In the genomic region with DNA sequence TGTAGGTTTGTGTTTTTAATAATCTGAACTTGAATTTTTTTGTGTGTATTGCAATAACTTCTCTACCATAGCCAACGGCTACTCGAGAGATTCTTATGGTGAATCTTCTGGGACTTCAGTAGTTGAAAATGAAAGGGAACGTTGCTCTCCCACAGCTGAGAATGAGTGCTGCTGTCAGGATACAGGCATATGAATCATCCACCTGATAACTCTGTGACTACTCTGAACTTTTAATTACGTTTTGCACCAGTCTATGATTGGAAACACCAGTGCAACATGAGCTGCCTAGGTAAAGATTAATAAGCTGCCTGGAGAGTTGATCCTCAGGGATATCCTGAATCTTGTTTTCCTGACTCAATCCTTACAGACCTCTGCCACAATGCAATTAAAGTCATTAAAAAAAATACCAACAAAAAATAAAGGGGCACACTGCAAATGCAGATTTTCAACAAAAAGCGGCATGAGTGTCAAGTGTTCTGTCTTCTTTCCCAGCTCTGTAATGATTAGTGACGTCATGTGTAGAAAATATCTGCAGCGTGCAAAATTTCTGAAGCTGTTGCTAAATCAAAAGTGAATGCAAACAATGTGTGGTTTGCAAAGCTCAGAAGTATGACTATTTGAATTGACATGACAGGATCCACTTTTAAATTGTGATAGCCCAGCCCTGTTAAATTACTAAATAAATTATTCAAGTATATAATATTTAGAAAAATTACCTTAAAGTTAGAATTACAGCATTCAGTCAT, we compare ENCODE assay signal across 26 cellular contexts.
DNase-seq lines count a peak whose midpoint lies in the region; ATAC-seq and TF ChIP-seq lines count a peak whose summit lies in the region.
"Had no signal": no experiment of that assay in that cellular context is flagged by ENCODE, and none has a peak within 500 bp of the region (broad histone marks: within the 10 kb centered on the region; RNA-seq: fewer than 3 reads in every experiment).

No MANE protein-coding gene starts in this region.

- no peaks in the 10 kb centered on the region for H3K27me3 Mint-ChIP-seq in progenitor cell of endocrine pancreas
- H3K27me3 Mint-ChIP-seq: activated CD4-positive, alpha-beta T cell treated with anti-CD3 and anti-CD28 coated beads, Interleukin-2, amount 10 ng/mL, durations not matched to agents 24 days and 14 days; central memory CD8-positive, alpha-beta T cell; naive B cell had no signal

- H3K9me3 Mint-ChIP-seq in progenitor cell of endocrine pancreas (ENCODE audit: low read depth): no peaks in the 10 kb centered on the region

- no peaks in the 10 kb centered on the region for H3K4me1 ChIP-seq in HEK293 (ENCODE audit: control insufficient read depth, insufficient read depth, low read length)
- peaks cover 10% of the 10 kb centered on the region for H3K4me1 ChIP-seq in RWPE2 (ENCODE audit: insufficient read depth, poor library complexity, severe bottlenecking)
- no peaks in the 10 kb centered on the region for H3K4me1 ChIP-seq in uterus
- H3K4me1 ChIP-seq: ascending aorta, Peyer's patch, sigmoid colon, upper lobe of right lung had no signal

- H3K36me3 ChIP-seq in HEK293 (ENCODE audit: control insufficient read depth in 2 of 2, insufficient read depth in 1 of 2, low read length in 2 of 2) (no peaks in the 10 kb centered on the region), RWPE2 (ENCODE audit: low read depth) (no peaks in the 10 kb centered on the region), uterus (no peaks in the 10 kb centered on the region)
- H3K36me3 ChIP-seq: ascending aorta, Peyer's patch, sigmoid colon, upper lobe of right lung had no signal

- H3K27ac ChIP-seq in HEK293 (ENCODE audit: extremely low read depth, low read depth, low read length) (no peak overlapping the region), RWPE2 (ENCODE audit: poor library complexity, severe bottlenecking) (no peak overlapping the region), uterus (no peak overlapping the region)
- H3K27ac ChIP-seq: ascending aorta, Peyer's patch, sigmoid colon, upper lobe of right lung, VCaP had no signal

- H3K4me3 ChIP-seq in HEK293 (ENCODE audit: low read depth, low read length): no peak overlapping the region
- no peak overlapping the region for H3K4me3 ChIP-seq in RWPE2 (ENCODE audit: severe bottlenecking)
- H3K4me3 ChIP-seq in uterus: no peak overlapping the region
- H3K4me3 ChIP-seq: ascending aorta, Peyer's patch, sigmoid colon, upper lobe of right lung had no signal

- H3K9me3 ChIP-seq in HEK293 (ENCODE audit: control insufficient read depth, insufficient read depth, low read depth, low read length) (no peaks in the 10 kb centered on the region), RWPE2 (ENCODE audit: severe bottlenecking) (no peaks in the 10 kb centered on the region), uterus (no peaks in the 10 kb centered on the region)
- H3K9me3 ChIP-seq: ascending aorta, Peyer's patch, upper lobe of right lung had no signal

- POLR2A ChIA-PET in HEK293 (lab: Yijun Ruan, JAX): no interaction called here

- H3K4me1 Mint-ChIP-seq in progenitor cell of endocrine pancreas (ENCODE audit: low read depth): peaks cover 7% of the 10 kb centered on the region
- H3K4me1 Mint-ChIP-seq: activated CD4-positive, alpha-beta T cell treated with anti-CD3 and anti-CD28 coated beads, Interleukin-2, amount 10 ng/mL, durations not matched to agents 24 days and 14 days; CD14-positive monocyte; central memory CD8-positive, alpha-beta T cell; naive B cell had no signal

- no peak for TF ChIP-seq POLR2A in uterus (IDR thresholded peaks at IDR 0.05)

- peak overlapping the region; percentile 22 for H3K27ac Mint-ChIP-seq in progenitor cell of endocrine pancreas
- H3K27ac Mint-ChIP-seq: activated CD4-positive, alpha-beta T cell treated with anti-CD3 and anti-CD28 coated beads, Interleukin-2, amount 10 ng/mL, durations not matched to agents 24 days and 14 days; activated naive CD4-positive, alpha-beta T cell treated with anti-CD3 and anti-CD28 coated beads, Interleukin-2, amount 50 U/mL, for 72 hours; activated T-helper 1 cell treated with anti-CD3 and anti-CD28 coated beads, Interleukin-12 subunit alpha, Interleukin-12 subunit beta, Interleukin-2, Interleukin-4 antibody, amounts not matched to agents 30 ng/mL and 10 ng/mL and 1 ng/mL, durations not matched to agents 14 hours and 24 hours and 36 hours; CD14-positive monocyte; naive B cell had no signal

- ATAC-seq in RWPE2 (ENCODE audit: low read depth): peak; percentile 36; the same call in 1 of the 3 replicates
- no peak for ATAC-seq in HG03520 (IDR thresholded peaks at IDR 0.05; ENCODE audit: unreplicated experiment)
- ATAC-seq: activated naive CD4-positive, alpha-beta T cell treated with anti-CD3 and anti-CD28 coated beads, Interleukin-2, amount 50 U/mL, for 72 hours; upper lobe of right lung had no signal

- no peaks in the 10 kb centered on the region for H3K36me3 Mint-ChIP-seq in progenitor cell of endocrine pancreas (ENCODE audit: insufficient read depth)
- H3K36me3 Mint-ChIP-seq: CD14-positive monocyte, naive B cell had no signal

- no peak for DNase-seq in RWPE2 (ENCODE audit: low spot score)
- DNase-seq in iris pigment epithelial cell (ENCODE audit: low read depth): peak; percentile 86
- no peak for DNase-seq in progenitor cell of endocrine pancreas (ENCODE audit: low spot score, unreplicated experiment)
- DNase-seq in cerebellum (ENCODE audit: low spot score): no peak
- DNase-seq in uterus: no peak
- no peak for DNase-seq in NCI-H187 (lab: John Stamatoyannopoulos, UW)
- DNase-seq: activated CD4-positive, alpha-beta T cell treated with anti-CD3 and anti-CD28 coated beads, Interleukin-2, amount 10 ng/mL, durations not matched to agents 24 days and 14 days; hypothalamus; islet precursor cell; naive B cell; NCI-H1092 treated with DMSO at 0.1 percent for 48 hours; NCI-H2029; NCI-H446; NK-92 treated with Interleukin-12 subunit alpha and Interleukin-12 subunit beta, amount 100 ng/mL, for 24 hours; occipital lobe; Peyer's patch; sigmoid colon; upper lobe of right lung had no signal

- intact Hi-C loops in uterus (cut with DNase I; ENCODE audit: low total_unique reads): no loop called here

- H3K27me3 ChIP-seq in RWPE2 (ENCODE audit: insufficient read depth, poor library complexity, severe bottlenecking) (no peaks in the 10 kb centered on the region), uterus (no peaks in the 10 kb centered on the region)
- H3K27me3 ChIP-seq: ascending aorta, Peyer's patch, sigmoid colon, upper lobe of right lung had no signal

- TF ChIP-seq CTCF in HEK293 (tag by site-specific recombination; IDR thresholded peaks at IDR 0.05): no peak
- TF ChIP-seq CTCF in RWPE2 (IDR thresholded peaks at IDR 0.05; ENCODE audit: poor library complexity, severe bottlenecking): no peak
- TF ChIP-seq CTCF in progenitor cell of endocrine pancreas (IDR thresholded peaks at IDR 0.05; ENCODE audit: unreplicated experiment): no peak
- no peak for TF ChIP-seq CTCF in uterus (IDR thresholded peaks at IDR 0.05)

- CTCF ChIA-PET in HEK293 (lab: Yijun Ruan, JAX): interaction anchor here (0.6 kb wide), 1 partner anchor 237 kb away, joined by 3 read pairs; no protein-coding TSS in a partner anchor

- H3K4me3 Mint-ChIP-seq in progenitor cell of endocrine pancreas (ENCODE audit: low read depth): no peak overlapping the region
- H3K4me3 Mint-ChIP-seq: activated CD4-positive, alpha-beta T cell treated with anti-CD3 and anti-CD28 coated beads, Interleukin-2, amount 10 ng/mL, durations not matched to agents 24 days and 14 days; activated T-helper 1 cell treated with anti-CD3 and anti-CD28 coated beads, Interleukin-12 subunit alpha, Interleukin-12 subunit beta, Interleukin-2, Interleukin-4 antibody, amounts not matched to agents 30 ng/mL and 10 ng/mL and 1 ng/mL, durations not matched to agents 14 hours and 24 hours and 36 hours; CD14-positive monocyte; central memory CD8-positive, alpha-beta T cell; naive B cell had no signal

TF ChIP-seq in HEK293, 187 proteins besides CTCF, POLR2A, EP300 and RAD21:
- TF ChIP-seq ZNF19 (tag by site-specific recombination; IDR thresholded peaks at IDR 0.05; ENCODE audit: low read depth) (no peak), ZNF701 (tag by site-specific recombination; IDR thresholded peaks at IDR 0.05) (no peak), ATF2 (tag by site-specific recombination; IDR thresholded peaks at IDR 0.05; ENCODE audit: low read depth) (peak; percentile 56)
- TF ChIP-seq, protein P1, sequence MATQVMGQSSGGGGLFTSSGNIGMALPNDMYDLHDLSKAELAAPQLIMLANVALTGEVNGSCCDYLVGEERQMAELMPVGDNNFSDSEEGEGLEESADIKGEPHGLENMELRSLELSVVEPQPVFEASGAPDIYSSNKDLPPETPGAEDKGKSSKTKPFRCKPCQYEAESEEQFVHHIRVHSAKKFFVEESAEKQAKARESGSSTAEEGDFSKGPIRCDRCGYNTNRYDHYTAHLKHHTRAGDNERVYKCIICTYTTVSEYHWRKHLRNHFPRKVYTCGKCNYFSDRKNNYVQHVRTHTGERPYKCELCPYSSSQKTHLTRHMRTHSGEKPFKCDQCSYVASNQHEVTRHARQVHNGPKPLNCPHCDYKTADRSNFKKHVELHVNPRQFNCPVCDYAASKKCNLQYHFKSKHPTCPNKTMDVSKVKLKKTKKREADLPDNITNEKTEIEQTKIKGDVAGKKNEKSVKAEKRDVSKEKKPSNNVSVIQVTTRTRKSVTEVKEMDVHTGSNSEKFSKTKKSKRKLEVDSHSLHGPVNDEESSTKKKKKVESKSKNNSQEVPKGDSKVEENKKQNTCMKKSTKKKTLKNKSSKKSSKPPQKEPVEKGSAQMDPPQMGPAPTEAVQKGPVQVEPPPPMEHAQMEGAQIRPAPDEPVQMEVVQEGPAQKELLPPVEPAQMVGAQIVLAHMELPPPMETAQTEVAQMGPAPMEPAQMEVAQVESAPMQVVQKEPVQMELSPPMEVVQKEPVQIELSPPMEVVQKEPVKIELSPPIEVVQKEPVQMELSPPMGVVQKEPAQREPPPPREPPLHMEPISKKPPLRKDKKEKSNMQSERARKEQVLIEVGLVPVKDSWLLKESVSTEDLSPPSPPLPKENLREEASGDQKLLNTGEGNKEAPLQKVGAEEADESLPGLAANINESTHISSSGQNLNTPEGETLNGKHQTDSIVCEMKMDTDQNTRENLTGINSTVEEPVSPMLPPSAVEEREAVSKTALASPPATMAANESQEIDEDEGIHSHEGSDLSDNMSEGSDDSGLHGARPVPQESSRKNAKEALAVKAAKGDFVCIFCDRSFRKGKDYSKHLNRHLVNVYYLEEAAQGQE (tag by site-specific recombination; IDR thresholded peaks at IDR 0.05): no peak
